Comparison of ENCODE assay signal across 8 cellular contexts in the genomic region with DNA sequence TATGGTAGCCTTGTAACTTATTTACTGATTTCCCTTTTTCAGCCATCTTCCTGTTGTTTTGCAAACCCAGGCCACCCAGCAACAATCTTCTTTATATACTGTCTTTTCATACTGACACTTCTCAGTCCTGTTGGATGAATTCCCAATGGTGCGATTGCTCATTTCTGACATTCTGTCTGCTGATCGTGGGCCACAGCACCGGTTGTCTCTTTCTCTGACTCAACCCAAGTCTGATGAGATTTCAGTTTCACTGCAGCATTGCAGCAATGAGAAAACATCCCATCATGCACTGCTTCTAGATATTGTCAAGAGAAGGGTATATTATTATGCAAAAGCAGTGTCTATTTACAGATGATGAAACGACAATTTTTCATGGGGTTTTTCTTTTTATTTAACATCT.
DNase-seq lines count a peak whose midpoint lies in the region; ATAC-seq and TF ChIP-seq lines count a peak whose summit lies in the region.

No MANE protein-coding gene starts in this region.

- no peaks in the 10 kb centered on the region for H3K4me1 Mint-ChIP-seq in neural progenitor cell

- H3K79me2 ChIP-seq in neural progenitor cell (ENCODE audit: low read depth), result no peaks in the 10 kb centered on the region

- H2AFZ ChIP-seq in neural progenitor cell (replicated peaks), result no peak overlapping the region

- H3K9me3 Mint-ChIP-seq in neural progenitor cell, result no peaks in the 10 kb centered on the region

- H3K9me3 ChIP-seq in neural progenitor cell (ENCODE audit: low read depth), result no peaks in the 10 kb centered on the region

- no peaks in the 10 kb centered on the region for H4K20me1 ChIP-seq in neural progenitor cell (ENCODE audit: low read depth)

- H3K4me3 Mint-ChIP-seq in neural progenitor cell, result no peak overlapping the region

- no peaks in the 10 kb centered on the region for H3K27me3 ChIP-seq in neural progenitor cell

- H3K36me3 Mint-ChIP-seq in neural progenitor cell, result no peaks in the 10 kb centered on the region

- H3K4me2 ChIP-seq in neural progenitor cell, result no peak overlapping the region

- H3K4me3 ChIP-seq in astrocyte of the spinal cord (ENCODE audit: low read depth, low read length) (no peak overlapping the region), neural progenitor cell (no peak overlapping the region)

- H3K36me3 ChIP-seq in neural progenitor cell, result no peaks in the 10 kb centered on the region

- H3F3A ChIP-seq in neural progenitor cell (ENCODE audit: low read depth), result no peaks in the 10 kb centered on the region

- H3K27ac Mint-ChIP-seq in neural progenitor cell, result no peak overlapping the region

- peak; percentile 87 for ATAC-seq in GM19395 (IDR thresholded peaks at IDR 0.05; ENCODE audit: unreplicated experiment)
- ATAC-seq in HG03103 (IDR thresholded peaks at IDR 0.05; ENCODE audit: low read depth, unreplicated experiment), result peak; percentile 81

- TF ChIP-seq CTCF in astrocyte of the spinal cord (IDR thresholded peaks at IDR 0.05; ENCODE audit: low read depth, low read length) (no peak), neural progenitor cell (IDR thresholded peaks at IDR 0.05) (no peak)

- no peaks in the 10 kb centered on the region for H3K27me3 Mint-ChIP-seq in neural progenitor cell (ENCODE audit: insufficient read depth, low read depth)

- in situ Hi-C loops in astrocyte of the spinal cord (cut with HindIII; ENCODE audit: low sequenced_read_pairs), result no loop called here

- peak; percentile 19 for DNase-seq in COLO829 (ENCODE audit: low spot score)
- DNase-seq in astrocyte of the spinal cord (ENCODE audit: low read depth, low spot score), result peak; percentile 24
- DNase-seq in dermis blood vessel endothelial cell, result no peak
- no peak for DNase-seq in neural progenitor cell (ENCODE audit: low spot score)
- no peak for DNase-seq in DMS53 treated with DMSO at 0.1 percent for 48 hours (lab: John Stamatoyannopoulos, UW; ENCODE audit: unreplicated experiment)
- no peak for DNase-seq in middle frontal gyrus (ENCODE audit: extremely low spot score, low spot score)

- H3K27ac ChIP-seq in neural progenitor cell, result no peak overlapping the region

- no peaks in the 10 kb centered on the region for H3K4me1 ChIP-seq in neural progenitor cell

- no peak overlapping the region for H3K9ac ChIP-seq in neural progenitor cell

Comparison
In these comparisons a context has a peak if more than half of its experiments do, and no peak if none do; other contexts are left out.
1. DNase-seq: peak in COLO829 (single experiment) and astrocyte of the spinal cord (single experiment); none in dermis blood vessel endothelial cell (single experiment), neural progenitor cell (single experiment), DMS53 treated with DMSO at 0.1 percent for 48 hours (single experiment) and middle frontal gyrus (single experiment).